32 cellular contexts compared by ENCODE assay signal in the genomic region with DNA sequence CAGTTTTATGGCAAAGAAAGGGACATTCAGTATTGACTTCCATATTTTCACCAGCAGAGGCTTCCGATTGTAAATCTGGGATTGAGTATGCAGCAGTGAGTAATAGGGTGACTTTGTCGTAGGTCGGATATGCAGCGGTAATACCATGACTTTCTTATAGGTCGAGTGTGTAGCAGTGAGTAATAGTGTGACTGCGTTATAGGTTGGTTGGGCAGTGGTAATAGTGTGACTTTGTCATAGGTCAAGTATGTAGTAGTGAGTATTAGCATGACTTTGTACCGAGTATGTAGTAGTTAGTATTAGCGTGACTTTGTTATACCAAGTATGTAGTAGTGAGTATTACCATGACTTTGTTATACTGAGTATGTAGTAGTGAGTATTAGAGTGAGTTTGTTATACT.
"Had no signal": no experiment of that assay in that cellular context is flagged by ENCODE, and none has a peak within 500 bp of the region (broad histone marks: within the 10 kb centered on the region; RNA-seq: fewer than 3 reads in every experiment).

No MANE protein-coding gene starts in this region.

- H3K27me3 Mint-ChIP-seq: activated B cell treated with CpG ODN at 0.5 μM for 24 hours; activated CD4-positive, alpha-beta T cell treated with anti-CD3 and anti-CD28 coated beads, Interleukin-2, amount 10 ng/mL, durations not matched to agents 24 days and 14 days; activated naive CD8-positive, alpha-beta T cell treated with anti-CD3 and anti-CD28 coated beads, Interleukin-2, amount 10 ng/mL, durations not matched to agents 7 days and 5 days had no signal

- H3K4me1 Mint-ChIP-seq: activated B cell treated with CpG ODN at 0.5 μM for 24 hours; activated CD4-positive, alpha-beta T cell treated with anti-CD3 and anti-CD28 coated beads, Interleukin-2, amount 10 ng/mL, durations not matched to agents 24 days and 14 days; activated naive CD8-positive, alpha-beta T cell treated with anti-CD3 and anti-CD28 coated beads, Interleukin-2, amount 10 ng/mL, durations not matched to agents 7 days and 5 days; T-cell; T-helper 17 cell had no signal

- H3K36me3 ChIP-seq: adrenal gland, brain microvascular endothelial cell, breast epithelium had no signal

- ATAC-seq: activated CD8-positive, alpha-beta T cell treated with anti-CD3 and anti-CD28 coated beads for 36 hours; activated T-cell treated with anti-CD3 and anti-CD28 coated beads, Interleukin-2, amount 50 U/mL, for 4 hours; activated T-cell treated with anti-CD3 and anti-CD28 coated beads, Interleukin-2, amount 50 U/mL, for 72 hours; body of pancreas; T-cell; T-helper 17 cell had no signal

- H3K9me3 ChIP-seq: adrenal gland, body of pancreas had no signal

- H3K4me3 Mint-ChIP-seq: activated B cell treated with CpG ODN at 0.5 μM for 24 hours; activated CD4-positive, alpha-beta memory T cell treated with anti-CD3 and anti-CD28 coated beads for 36 hours; activated CD4-positive, alpha-beta T cell treated with anti-CD3 and anti-CD28 coated beads, Interleukin-2, amount 10 ng/mL, durations not matched to agents 24 days and 14 days; activated CD8-positive, alpha-beta T cell treated with anti-CD3 and anti-CD28 coated beads for 36 hours; activated naive CD4-positive, alpha-beta T cell treated with anti-CD3 and anti-CD28 coated beads for 36 hours; activated naive CD8-positive, alpha-beta T cell treated with anti-CD3 and anti-CD28 coated beads, Interleukin-2, amount 10 ng/mL, durations not matched to agents 7 days and 5 days; activated T-cell treated with anti-CD3 and anti-CD28 coated beads, Interleukin-2, amount 50 U/mL, for 4 hours; activated T-cell treated with anti-CD3 and anti-CD28 coated beads, Interleukin-2, amount 50 U/mL, for 72 hours; activated T-helper 1 cell treated with anti-CD3 and anti-CD28 coated beads, Interleukin-12 subunit alpha, Interleukin-12 subunit beta, Interleukin-2, Interleukin-4 antibody, amounts not matched to agents 30 ng/mL and 10 ng/mL and 1 ng/mL, durations not matched to agents 14 hours and 24 hours and 36 hours; T-cell; T-helper 17 cell had no signal

- H3K9me3 Mint-ChIP-seq: activated B cell treated with CpG ODN at 0.5 μM for 24 hours; activated CD4-positive, alpha-beta memory T cell treated with anti-CD3 and anti-CD28 coated beads for 36 hours; activated CD4-positive, alpha-beta T cell treated with anti-CD3 and anti-CD28 coated beads, Interleukin-2, amount 10 ng/mL, durations not matched to agents 24 days and 14 days; activated CD8-positive, alpha-beta T cell treated with anti-CD3 and anti-CD28 coated beads for 36 hours; activated naive CD4-positive, alpha-beta T cell treated with anti-CD3 and anti-CD28 coated beads for 36 hours; activated naive CD4-positive, alpha-beta T cell treated with anti-CD3 and anti-CD28 coated beads, Interleukin-2, amount 50 U/mL, for 72 hours; activated T-cell treated with anti-CD3 and anti-CD28 coated beads, Interleukin-2, amount 50 U/mL, for 4 hours; activated T-cell treated with anti-CD3 and anti-CD28 coated beads, Interleukin-2, amount 50 U/mL, for 72 hours; activated T-helper 1 cell treated with anti-CD3 and anti-CD28 coated beads, Interleukin-12 subunit alpha, Interleukin-12 subunit beta, Interleukin-2, Interleukin-4 antibody, amounts not matched to agents 30 ng/mL and 10 ng/mL and 1 ng/mL, durations not matched to agents 14 hours and 24 hours and 36 hours; activated T-helper 2 cell treated with anti-CD3 and anti-CD28 coated beads, Interferon-gamma antibody, Interleukin-2, Interleukin-4, amounts not matched to agents 10 μg/mL and 5 μg/mL and 100 μg/mL, durations not matched to agents 14 hours and 24 hours and 36 hours; T-cell had no signal

- H3K36me3 Mint-ChIP-seq: activated CD4-positive, alpha-beta memory T cell treated with anti-CD3 and anti-CD28 coated beads for 36 hours; activated naive CD4-positive, alpha-beta T cell treated with anti-CD3 and anti-CD28 coated beads, Interleukin-2, amount 50 U/mL, for 72 hours; activated naive CD8-positive, alpha-beta T cell treated with anti-CD3 and anti-CD28 coated beads, Interleukin-2, amount 10 ng/mL, durations not matched to agents 7 days and 5 days; T-cell had no signal

- DNase-seq: activated B cell treated with CpG ODN at 0.5 μM for 24 hours; activated CD4-positive, alpha-beta memory T cell treated with anti-CD3 and anti-CD28 coated beads for 36 hours; activated CD4-positive, alpha-beta T cell treated with anti-CD3 and anti-CD28 coated beads for 4 hours; activated CD4-positive, alpha-beta T cell treated with anti-CD3 and anti-CD28 coated beads, Interleukin-2, amount 10 ng/mL, durations not matched to agents 24 days and 14 days; activated CD4-positive, alpha-beta T cell treated with anti-CD3 and anti-CD28 coated beads, Interleukin-2, amount 50 U/mL, for 1 hour; activated CD4-positive, alpha-beta T cell treated with anti-CD3 and anti-CD28 coated beads, Interleukin-2, amount 50 U/mL, for 4 hours; activated CD4-positive, CD25-positive, alpha-beta regulatory T cell treated with anti-CD3 and anti-CD28 coated beads, Interleukin-2, amount 50 U/mL, for 72 hours; activated CD8-positive, alpha-beta memory T cell treated with anti-CD3 and anti-CD28 coated beads, Interleukin-2, amount 50 U/mL, for 4 hours; activated CD8-positive, alpha-beta T cell treated with anti-CD3 and anti-CD28 coated beads for 36 hours; activated effector memory CD4-positive, alpha-beta T cell treated with Interleukin-2 at 50 U/mL for 16 hours; activated gamma-delta T cell; activated naive CD4-positive, alpha-beta T cell; activated naive CD4-positive, alpha-beta T cell treated with anti-CD3 and anti-CD28 coated beads for 36 hours; activated naive CD4-positive, alpha-beta T cell treated with anti-CD3 and anti-CD28 coated beads, Interleukin-2, amount 50 U/mL, for 16 hours; activated naive CD8-positive, alpha-beta T cell treated with anti-CD3 and anti-CD28 coated beads, Interleukin-2, amount 10 ng/mL, durations not matched to agents 7 days and 5 days; activated T-cell treated with anti-CD3 and anti-CD28 coated beads for 4 hours; activated T-cell treated with anti-CD3 and anti-CD28 coated beads, Interleukin-2, amount 50 U/mL, for 1 hour; activated T-cell treated with anti-CD3 and anti-CD28 coated beads, Interleukin-2, amount 50 U/mL, for 4 hours; activated T-cell treated with anti-CD3 and anti-CD28 coated beads, Interleukin-2, amount 50 U/mL, for 72 hours; adrenal gland; amniotic stem cell; aorta; body of pancreas; brain microvascular endothelial cell; central memory CD4-positive, alpha-beta T cell; T-cell; T-helper 17 cell had no signal

- H3K27ac Mint-ChIP-seq: activated B cell treated with CpG ODN at 0.5 μM for 24 hours; activated CD4-positive, alpha-beta memory T cell treated with anti-CD3 and anti-CD28 coated beads for 36 hours; activated CD4-positive, alpha-beta T cell treated with anti-CD3 and anti-CD28 coated beads, Interleukin-2, amount 10 ng/mL, durations not matched to agents 24 days and 14 days; activated CD8-positive, alpha-beta T cell treated with anti-CD3 and anti-CD28 coated beads for 36 hours; activated naive CD4-positive, alpha-beta T cell treated with anti-CD3 and anti-CD28 coated beads for 36 hours; activated naive CD4-positive, alpha-beta T cell treated with anti-CD3 and anti-CD28 coated beads, Interleukin-2, amount 50 U/mL, for 72 hours; activated naive CD8-positive, alpha-beta T cell treated with anti-CD3 and anti-CD28 coated beads, Interleukin-2, amount 10 ng/mL, durations not matched to agents 7 days and 5 days; activated T-cell treated with anti-CD3 and anti-CD28 coated beads, Interleukin-2, amount 50 U/mL, for 72 hours; activated T-helper 1 cell treated with anti-CD3 and anti-CD28 coated beads, Interleukin-12 subunit alpha, Interleukin-12 subunit beta, Interleukin-2, Interleukin-4 antibody, amounts not matched to agents 30 ng/mL and 10 ng/mL and 1 ng/mL, durations not matched to agents 14 hours and 24 hours and 36 hours; activated T-helper 2 cell treated with anti-CD3 and anti-CD28 coated beads, Interferon-gamma antibody, Interleukin-2, Interleukin-4, amounts not matched to agents 10 μg/mL and 5 μg/mL and 100 μg/mL, durations not matched to agents 14 hours and 24 hours and 36 hours; T-cell; T-helper 17 cell had no signal

- H3K27me3 ChIP-seq: adrenal gland, body of pancreas, brain microvascular endothelial cell had no signal

- H3K4me1 ChIP-seq: adrenal gland, body of pancreas, breast epithelium had no signal

- H3K27ac ChIP-seq: adrenal gland, body of pancreas, brain microvascular endothelial cell, breast epithelium, VCaP had no signal

- H3K4me3 ChIP-seq: adrenal gland, body of pancreas, breast epithelium had no signal
